In the genomic region with DNA sequence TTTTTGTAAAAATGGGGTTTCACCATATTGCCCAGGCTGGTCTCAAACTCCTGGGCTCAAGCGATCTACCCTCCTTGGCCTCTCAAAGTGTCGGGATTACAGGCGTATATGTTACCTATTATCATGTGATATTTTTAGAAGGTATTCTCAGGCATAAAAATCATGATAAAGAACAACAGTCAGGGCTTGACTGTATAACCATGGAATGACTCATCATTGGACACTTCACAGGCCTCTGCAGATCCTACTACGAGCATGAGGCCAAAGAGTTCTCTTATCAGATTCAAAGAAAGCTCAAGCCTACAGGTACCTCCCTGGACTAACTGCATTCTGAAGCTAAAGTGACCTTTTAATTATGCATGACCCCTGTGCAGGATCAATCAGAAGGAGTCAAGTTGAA, we compare ENCODE assay signal across 21 cellular contexts.
A peak's percentile ranks its signal among the peaks of the same experiment; 100 is the strongest.
DNase-seq lines count a peak whose midpoint lies in the region; ATAC-seq and TF ChIP-seq lines count a peak whose summit lies in the region.
"Had no signal": no experiment of that assay in that cellular context is flagged by ENCODE, and none has a peak within 500 bp of the region (broad histone marks: within the 10 kb centered on the region; RNA-seq: fewer than 3 reads in every experiment).

No MANE protein-coding gene starts in this region.

- H3K27ac ChIP-seq in foreskin keratinocyte, result no peak overlapping the region
- H3K27ac ChIP-seq: coronary artery, gastroesophageal sphincter, lower lobe of right lung, PC-9 had no signal

- no peaks in the 10 kb centered on the region for H3K9me3 Mint-ChIP-seq in HFFc6
- H3K9me3 Mint-ChIP-seq: activated naive CD4-positive, alpha-beta T cell treated with anti-CD3 and anti-CD28 coated beads, Interleukin-2, amount 50 U/mL, for 24 hours; H9; stimulated activated effector memory CD8-positive, alpha-beta T cell treated with anti-CD3 and anti-CD28 coated beads, Interleukin-12 subunit alpha, Interleukin-12 subunit beta, amount 100 ng/mL, for 72 hours had no signal

- no peak overlapping the region for H3K4me3 ChIP-seq in MG63
- H3K4me3 ChIP-seq: coronary artery, gastroesophageal sphincter, GM12878, lower lobe of right lung, PC-9 had no signal

- H3K4me1 Mint-ChIP-seq in HFFc6 (ENCODE audit: low read depth), result peaks cover 40% of the 10 kb centered on the region
- H3K4me1 Mint-ChIP-seq: activated naive CD4-positive, alpha-beta T cell treated with anti-CD3 and anti-CD28 coated beads, Interleukin-2, amount 50 U/mL, for 24 hours; stimulated activated effector memory CD8-positive, alpha-beta T cell treated with anti-CD3 and anti-CD28 coated beads, Interleukin-12 subunit alpha, Interleukin-12 subunit beta, amount 100 ng/mL, for 72 hours had no signal

- H3K36me3 ChIP-seq in MG63, result no peaks in the 10 kb centered on the region
- H3K36me3 ChIP-seq: BE2C, gastroesophageal sphincter, lower lobe of right lung had no signal

- no peaks in the 10 kb centered on the region for H3K9me3 ChIP-seq in MG63
- H3K9me3 ChIP-seq: BE2C, gastroesophageal sphincter, lower lobe of right lung had no signal

- H3K27me3 ChIP-seq in foreskin keratinocyte, result no peaks in the 10 kb centered on the region
- no peaks in the 10 kb centered on the region for H3K27me3 ChIP-seq in MG63
- H3K27me3 ChIP-seq: BE2C, gastroesophageal sphincter had no signal

- H3K4me1 ChIP-seq in foreskin keratinocyte, result no peaks in the 10 kb centered on the region
- H3K4me1 ChIP-seq: BE2C had no signal

- H3K27me3 Mint-ChIP-seq in HFFc6 (ENCODE audit: insufficient read depth), result no peaks in the 10 kb centered on the region

- H3K27ac Mint-ChIP-seq in HFFc6, result peak overlapping the region; percentile 51
- H3K27ac Mint-ChIP-seq: activated naive CD4-positive, alpha-beta T cell treated with anti-CD3 and anti-CD28 coated beads, Interleukin-2, amount 50 U/mL, for 24 hours; H9; stimulated activated effector memory CD8-positive, alpha-beta T cell treated with anti-CD3 and anti-CD28 coated beads, Interleukin-12 subunit alpha, Interleukin-12 subunit beta, amount 100 ng/mL, for 72 hours had no signal

- TF ChIP-seq CTCF in HFFc6 (IDR thresholded peaks at IDR 0.05), result no peak
- no peak for TF ChIP-seq CTCF in foreskin keratinocyte (conservative IDR thresholded peaks at IDR 0.05)

- H3K36me3 Mint-ChIP-seq in HFFc6 (ENCODE audit: low read depth), result no peaks in the 10 kb centered on the region
- H3K36me3 Mint-ChIP-seq: activated naive CD4-positive, alpha-beta T cell treated with anti-CD3 and anti-CD28 coated beads, Interleukin-2, amount 50 U/mL, for 24 hours; stimulated activated effector memory CD8-positive, alpha-beta T cell treated with anti-CD3 and anti-CD28 coated beads, Interleukin-12 subunit alpha, Interleukin-12 subunit beta, amount 100 ng/mL, for 72 hours had no signal

- ATAC-seq in foreskin keratinocyte (peak; percentile 55), HG03045 (IDR thresholded peaks at IDR 0.05; ENCODE audit: unreplicated experiment) (no peak)
- ATAC-seq: gastroesophageal sphincter, GM12878, lower lobe of right lung had no signal

- no peak overlapping the region for H3K4me3 Mint-ChIP-seq in HFFc6
- H3K4me3 Mint-ChIP-seq: activated naive CD4-positive, alpha-beta T cell treated with anti-CD3 and anti-CD28 coated beads, Interleukin-2, amount 50 U/mL, for 24 hours; H9; stimulated activated effector memory CD8-positive, alpha-beta T cell treated with anti-CD3 and anti-CD28 coated beads, Interleukin-12 subunit alpha, Interleukin-12 subunit beta, amount 100 ng/mL, for 72 hours had no signal

- peak; percentile 19 for DNase-seq in HFFc6
- peak; percentile 5 for DNase-seq in SW480 (ENCODE audit: low spot score)
- DNase-seq in foreskin keratinocyte, result peak; percentile 24 to 70
- no peak for DNase-seq in DMS79 (lab: John Stamatoyannopoulos, UW)
- DNase-seq in MG63, result no peak
- no peak for DNase-seq in NCI-H82 (lab: John Stamatoyannopoulos, UW)
- DNase-seq: activated CD4-positive, CD25-positive, alpha-beta regulatory T cell; activated CD8-positive, alpha-beta memory T cell treated with anti-CD3 and anti-CD28 coated beads for 24 hours; activated T-cell treated with anti-CD3 and anti-CD28 coated beads, Interleukin-2, amount 50 U/mL, for 48 hours; BE2C; H9; lower lobe of right lung; occipital lobe; PC-9; T1000 had no signal

Comparison
In these comparisons a context has a peak if more than half of its experiments do, and no peak if none do; other contexts are left out.
1. DNase-seq: peak in HFFc6 (single experiment), SW480 (single experiment) and foreskin keratinocyte (2 of 2); none in DMS79 (single experiment), MG63 (single experiment) and NCI-H82 (single experiment).